Comparison of ENCODE assay signal across 1 cellular context in genomic region chr16:4291699-4292098, GRCh38.
TF ChIP-seq lines count a peak whose summit lies in the region.

No MANE protein-coding gene starts in this region.

TF ChIP-seq in HepG2, 621 proteins besides CTCF, POLR2A, EP300 and RAD21:
- TF ChIP-seq ZNF121 (CRISPR knock-in tag; IDR thresholded peaks at IDR 0.05) = peak; percentile 81
- no peak for TF ChIP-seq BCL6 (CRISPR knock-in tag; IDR thresholded peaks at IDR 0.05)
